In the genomic region with DNA sequence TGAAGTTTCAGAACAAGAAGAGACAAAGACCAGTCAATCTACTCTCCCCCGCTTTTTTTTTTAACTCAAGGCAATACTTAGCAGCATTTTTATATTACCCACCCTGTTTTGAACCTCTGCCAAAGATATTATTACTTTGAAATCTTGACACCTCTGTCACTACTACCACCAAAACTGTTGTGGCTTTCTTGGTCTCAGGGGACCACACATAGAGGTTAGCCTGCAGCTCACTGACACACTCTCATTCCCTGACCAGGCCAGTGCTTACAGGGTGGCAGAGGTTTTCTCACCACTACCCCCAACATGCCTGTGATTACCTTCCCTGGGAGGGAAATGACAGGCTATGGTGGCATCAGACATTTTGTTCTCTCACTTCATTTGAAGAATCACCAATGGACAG, we compare ENCODE assay signal across 8 cellular contexts.
DNase-seq lines count a peak whose midpoint lies in the region; ATAC-seq and TF ChIP-seq lines count a peak whose summit lies in the region.

No MANE protein-coding gene starts in this region.

- H3K4me3 Mint-ChIP-seq in natural killer cell treated with Interleukin-12 subunit alpha and Interleukin-12 subunit beta and Interleukin-15 and Interleukin-18, amount 100 ng/mL, for 72 hours, result peak overlapping the region; percentile 25
- H3K4me3 Mint-ChIP-seq in WTC11, result no peak overlapping the region

- DNase-seq in NK-92 treated with Interleukin-12 subunit alpha and Interleukin-12 subunit beta, amount 100 ng/mL, for 24 hours (lab: John Stamatoyannopoulos, UW), result peak; percentile 15
- DNase-seq in NK-92 (lab: John Stamatoyannopoulos, UW; ENCODE audit: unreplicated experiment), result no peak
- DNase-seq in natural killer cell treated with Interleukin-12 subunit alpha and Interleukin-12 subunit beta and Interleukin-15 and Interleukin-18, amount 100 ng/mL, for 72 hours (ENCODE audit: low spot score), result peak; percentile 62
- no peak for DNase-seq in WTC11 (ENCODE audit: low spot score)
- DNase-seq in left lobe of liver (ENCODE audit: low spot score), result no peak
- DNase-seq in HPDE6-E6E7 (ENCODE audit: extremely low spot score), result no peak

- TF ChIP-seq CTCF in WTC11 (IDR thresholded peaks at IDR 0.05), result no peak

- peaks cover 20 to 28% of the 10 kb centered on the region in 2 donors for H3K4me1 Mint-ChIP-seq in natural killer cell treated with Interleukin-12 subunit alpha and Interleukin-12 subunit beta and Interleukin-15 and Interleukin-18, amount 100 ng/mL, for 72 hours (ENCODE audit: low read depth in 2 of 2)
- H3K4me1 Mint-ChIP-seq in WTC11, result no peaks in the 10 kb centered on the region

- ATAC-seq in GM21717 (IDR thresholded peaks at IDR 0.05; ENCODE audit: unreplicated experiment), result peak; percentile 93
- ATAC-seq in HG03342 (IDR thresholded peaks at IDR 0.05; ENCODE audit: unreplicated experiment), result peak; percentile 95
- ATAC-seq in natural killer cell treated with Interleukin-12 subunit alpha and Interleukin-12 subunit beta and Interleukin-15 and Interleukin-18, amount 100 ng/mL, for 72 hours, result peak; percentile 89 to 97
- no peak for ATAC-seq in WTC11
- no peak for ATAC-seq in left lobe of liver

- peaks cover 4% of the 10 kb centered on the region for H3K36me3 Mint-ChIP-seq in natural killer cell treated with Interleukin-12 subunit alpha and Interleukin-12 subunit beta and Interleukin-15 and Interleukin-18, amount 100 ng/mL, for 72 hours
- H3K36me3 Mint-ChIP-seq in WTC11, result no peaks in the 10 kb centered on the region

- peak overlapping the region; percentile 42 to 51 for H3K27ac Mint-ChIP-seq in natural killer cell treated with Interleukin-12 subunit alpha and Interleukin-12 subunit beta and Interleukin-15 and Interleukin-18, amount 100 ng/mL, for 72 hours
- no peak overlapping the region for H3K27ac Mint-ChIP-seq in WTC11

- no peaks in the 10 kb centered on the region for H3K27me3 Mint-ChIP-seq in natural killer cell treated with Interleukin-12 subunit alpha and Interleukin-12 subunit beta and Interleukin-15 and Interleukin-18, amount 100 ng/mL, for 72 hours
- no peaks in the 10 kb centered on the region for H3K27me3 Mint-ChIP-seq in WTC11 (ENCODE audit: low read depth)

- no peaks in the 10 kb centered on the region for H3K9me3 Mint-ChIP-seq in natural killer cell treated with Interleukin-12 subunit alpha and Interleukin-12 subunit beta and Interleukin-15 and Interleukin-18, amount 100 ng/mL, for 72 hours
- no peaks in the 10 kb centered on the region for H3K9me3 Mint-ChIP-seq in WTC11

- CTCF ChIA-PET in WTC11 (lab: Charles Lee), result interaction anchor here (0.9 kb wide), 1 partner anchor 264 kb away, joined by 3 read pairs; no protein-coding TSS in a partner anchor

- POLR2A ChIA-PET in WTC11 (lab: Charles Lee), result no interaction called here

TF ChIP-seq in WTC11, 78 proteins besides CTCF, POLR2A, EP300 and RAD21:
- no peak for TF ChIP-seq RELA (CRISPR knock-in tag; IDR thresholded peaks at IDR 0.05; ENCODE audit: borderline replicate concordance)
- no peak for TF ChIP-seq HMGXB4 (CRISPR knock-in tag; IDR thresholded peaks at IDR 0.05)

Comparison
In these comparisons a context has a peak if more than half of its experiments do, and no peak if none do; other contexts are left out.
1. DNase-seq: peak in NK-92 treated with Interleukin-12 subunit alpha and Interleukin-12 subunit beta, amount 100 ng/mL, for 24 hours (single experiment) and natural killer cell treated with Interleukin-12 subunit alpha and Interleukin-12 subunit beta and Interleukin-15 and Interleukin-18, amount 100 ng/mL, for 72 hours (single experiment); none in NK-92 (single experiment), WTC11 (single experiment), left lobe of liver (single experiment) and HPDE6-E6E7 (single experiment).
2. ATAC-seq: peak in GM21717 (single experiment), HG03342 (single experiment) and natural killer cell treated with Interleukin-12 subunit alpha and Interleukin-12 subunit beta and Interleukin-15 and Interleukin-18, amount 100 ng/mL, for 72 hours (2 of 2); none in WTC11 (single experiment) and left lobe of liver (single experiment).